ENCODE assay signal across 27 cellular contexts in genomic region chr3:61924065-61924740, GRCh38.
DNase-seq lines count a peak whose midpoint lies in the region; ATAC-seq and TF ChIP-seq lines count a peak whose summit lies in the region.
"Had no signal": no experiment of that assay in that cellular context is flagged by ENCODE, and none has a peak within 500 bp of the region (broad histone marks: within the 10 kb centered on the region; RNA-seq: fewer than 3 reads in every experiment).

No MANE protein-coding gene starts in this region.

- H3K4me3 ChIP-seq in gastrocnemius medialis = no peak overlapping the region
- H3K4me3 ChIP-seq: Peyer's patch, stomach, transverse colon had no signal

- ATAC-seq in left lobe of liver (peak; percentile 99), gastrocnemius medialis (peak; percentile 62 to 71), HG03565 (IDR thresholded peaks at IDR 0.05; ENCODE audit: unreplicated experiment) (no peak)
- ATAC-seq: activated T-helper 17 cell treated with anti-CD3 and anti-CD28 coated beads, Interleukin-2, amount 50 U/mL, for 72 hours; CD8-positive, alpha-beta T cell had no signal

- H3K9me3 Mint-ChIP-seq in activated CD4-positive, alpha-beta T cell treated with anti-CD3 and anti-CD28 coated beads, Interleukin-2, amount 10 ng/mL, durations not matched to agents 24 days and 14 days = no peaks in the 10 kb centered on the region
- H3K9me3 Mint-ChIP-seq: CD8-positive, alpha-beta T cell had no signal

- no peak overlapping the region for H3K4me3 Mint-ChIP-seq in activated CD4-positive, alpha-beta T cell treated with anti-CD3 and anti-CD28 coated beads, Interleukin-2, amount 10 ng/mL, durations not matched to agents 24 days and 14 days
- H3K4me3 Mint-ChIP-seq: activated naive CD8-positive, alpha-beta T cell; activated T-helper 17 cell treated with anti-CD3 and anti-CD28 coated beads, Interleukin-2, amount 50 U/mL, for 72 hours; CD8-positive, alpha-beta T cell had no signal

- H3K4me1 Mint-ChIP-seq in activated CD4-positive, alpha-beta T cell treated with anti-CD3 and anti-CD28 coated beads, Interleukin-2, amount 10 ng/mL, durations not matched to agents 24 days and 14 days = no peaks in the 10 kb centered on the region
- H3K4me1 Mint-ChIP-seq: activated T-helper 17 cell treated with anti-CD3 and anti-CD28 coated beads, Interleukin-2, amount 50 U/mL, for 72 hours had no signal

- no peaks in the 10 kb centered on the region for H3K27me3 Mint-ChIP-seq in activated CD4-positive, alpha-beta T cell treated with anti-CD3 and anti-CD28 coated beads, Interleukin-2, amount 10 ng/mL, durations not matched to agents 24 days and 14 days
- H3K27me3 Mint-ChIP-seq: activated T-helper 17 cell treated with anti-CD3 and anti-CD28 coated beads, Interleukin-2, amount 50 U/mL, for 72 hours had no signal

- DNase-seq in SK-MEL-5 (ENCODE audit: low read depth, low spot score) = peak; percentile 52
- DNase-seq in foreskin melanocyte = peak; percentile 23
- DNase-seq in left lobe of liver (ENCODE audit: low spot score) = peak; percentile 89
- DNase-seq in gastrocnemius medialis = peak; percentile 86 to 94
- DNase-seq in cerebellar cortex (ENCODE audit: low spot score) = no peak
- no peak for DNase-seq in NCI-H1048 (lab: John Stamatoyannopoulos, UW)
- DNase-seq in activated CD4-positive, alpha-beta T cell treated with anti-CD3 and anti-CD28 coated beads, Interleukin-2, amount 10 ng/mL, durations not matched to agents 24 days and 14 days = no peak
- DNase-seq: activated CD4-positive, alpha-beta T cell treated with anti-CD3 and anti-CD28 coated beads, Interleukin-2, amount 50 U/mL, for 1 hour; activated CD8-positive, alpha-beta memory T cell treated with anti-CD3 and anti-CD28 coated beads, Interleukin-2, amount 50 U/mL, for 4 hours; CD8-positive, alpha-beta T cell; DMS53; effector memory CD4-positive, alpha-beta T cell; glutamatergic neuron; IMR-90; NCI-H1417; NCI-H2081 treated with DMSO at 0.1 percent for 48 hours; NCI-H524; NK-92 treated with Interleukin-12 subunit alpha and Interleukin-12 subunit beta, amount 100 ng/mL, for 24 hours; Peyer's patch; stomach; T-helper 2 cell; transverse colon had no signal

- in situ Hi-C loops in SK-MEL-5 (cut with HindIII; ENCODE audit: low pct_unique_long_range_greater_than_20kb, low sequenced_read_pairs) = no loop called here
- in situ Hi-C loops in gastrocnemius medialis (cut with MboI; ENCODE audit: low sequenced_read_pairs in 4 of 4) = no loop called here

- H3K36me3 ChIP-seq in gastrocnemius medialis = no peaks in the 10 kb centered on the region
- H3K36me3 ChIP-seq: Peyer's patch, stomach, transverse colon had no signal

- no peak for TF ChIP-seq CTCF in gastrocnemius medialis (IDR thresholded peaks at IDR 0.05 in 4 of 5, conservative IDR thresholded peaks at IDR 0.05 in 1 of 5)

- H3K36me3 Mint-ChIP-seq in activated CD4-positive, alpha-beta T cell treated with anti-CD3 and anti-CD28 coated beads, Interleukin-2, amount 10 ng/mL, durations not matched to agents 24 days and 14 days (ENCODE audit: low read depth) = no peaks in the 10 kb centered on the region
- H3K36me3 Mint-ChIP-seq: activated naive CD8-positive, alpha-beta T cell; CD8-positive, alpha-beta T cell had no signal

- TF ChIP-seq POLR2A in gastrocnemius medialis (IDR thresholded peaks at IDR 0.05) = peak in 1 of 2 donors; percentile 17

- H3K9me3 ChIP-seq in gastrocnemius medialis = no peaks in the 10 kb centered on the region
- H3K9me3 ChIP-seq: Peyer's patch, stomach, transverse colon had no signal

- H3K4me1 ChIP-seq in gastrocnemius medialis = peaks cover 54 to 59% of the 10 kb centered on the region in 2 donors

- intact Hi-C loops in gastrocnemius medialis (cut with DNase I; ENCODE audit: low total_unique reads) = loop anchor here (2.0 to 5.0 kb wide), 2 partner anchors 173 to 477 kb away; no protein-coding TSS in a partner anchor
- intact Hi-C loops in activated CD4-positive, alpha-beta T cell treated with anti-CD3 and anti-CD28 coated beads, Interleukin-2, amount 10 ng/mL, durations not matched to agents 24 days and 14 days (cut with micrococcal nuclease) = no loop called here

- H3K27ac Mint-ChIP-seq in activated CD4-positive, alpha-beta T cell treated with anti-CD3 and anti-CD28 coated beads, Interleukin-2, amount 10 ng/mL, durations not matched to agents 24 days and 14 days = no peak overlapping the region
- H3K27ac Mint-ChIP-seq: activated naive CD8-positive, alpha-beta T cell; activated T-helper 17 cell treated with anti-CD3 and anti-CD28 coated beads, Interleukin-2, amount 50 U/mL, for 72 hours; CD8-positive, alpha-beta T cell had no signal

- H3K27ac ChIP-seq in gastrocnemius medialis = peak overlapping the region; percentile 86 to 93 (median 91)
- H3K27ac ChIP-seq: HL-60, Peyer's patch, stomach, transverse colon, VCaP had no signal

- no peaks in the 10 kb centered on the region for H3K27me3 ChIP-seq in gastrocnemius medialis
- H3K27me3 ChIP-seq: Peyer's patch, stomach, transverse colon had no signal

Comparison
In these comparisons a context has a peak if more than half of its experiments do, and no peak if none do; other contexts are left out.
1. DNase-seq: peak in SK-MEL-5 (single experiment), foreskin melanocyte (single experiment), left lobe of liver (single experiment) and gastrocnemius medialis (2 of 2); none in cerebellar cortex (single experiment), NCI-H1048 (single experiment) and activated CD4-positive, alpha-beta T cell treated with anti-CD3 and anti-CD28 coated beads, Interleukin-2, amount 10 ng/mL, durations not matched to agents 24 days and 14 days (single experiment).